ENCODE assay signal across 29 cellular contexts in the genomic region with DNA sequence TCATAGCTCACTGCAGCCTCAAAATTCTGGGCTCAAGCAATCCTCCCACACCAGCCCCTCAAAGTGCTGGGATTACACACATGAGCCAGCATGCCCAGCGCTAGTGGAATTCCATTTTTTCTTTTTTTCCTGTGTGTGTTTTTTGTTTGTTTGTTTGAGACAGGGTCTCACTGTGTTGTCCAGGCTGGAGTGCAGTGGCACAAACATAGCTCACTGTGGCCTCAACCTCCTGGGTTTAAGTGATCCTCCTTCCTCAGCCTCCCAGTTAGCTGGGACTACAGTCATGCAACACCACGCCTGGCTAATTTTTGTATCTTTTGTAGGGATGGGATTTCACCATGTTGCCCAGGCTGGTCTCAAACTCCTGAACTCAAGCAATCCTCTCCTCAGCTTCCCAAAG. TPM values are rescaled to one million over a fixed set of nuclear protein-coding genes. Genes with fewer than 3 reads are reported as not detected.
"Had no signal": no experiment of that assay in that cellular context is flagged by ENCODE, and none has a peak within 500 bp of the region (broad histone marks: within the 10 kb centered on the region; RNA-seq: fewer than 3 reads in every experiment).

No MANE protein-coding gene starts in this region.

- H3K36me3 ChIP-seq: adrenal gland, breast epithelium, SJCRH30, WERI-Rb-1 had no signal

- H3K27me3 ChIP-seq: adrenal gland, body of pancreas, breast epithelium had no signal

- H3K27ac ChIP-seq: adrenal gland, body of pancreas, breast epithelium, SJCRH30, SK-N-MC, WERI-Rb-1 had no signal

- ATAC-seq: activated CD8-positive, alpha-beta T cell treated with anti-CD3 and anti-CD28 coated beads, Interleukin-2, amount 10 ng/mL, durations not matched to agents 7 days and 5 days; activated naive CD4-positive, alpha-beta T cell treated with anti-CD3 and anti-CD28 coated beads, Interleukin-2, amount 50 U/mL, for 72 hours; body of pancreas had no signal

- H3K9me3 ChIP-seq: adrenal gland, body of pancreas, breast epithelium, SJCRH30 had no signal

- DNase-seq: activated CD4-positive, alpha-beta T cell treated with anti-CD3 and anti-CD28 coated beads, Interleukin-2, amount 10 ng/mL, durations not matched to agents 7 days and 5 days; activated CD4-positive, alpha-beta T cell treated with anti-CD3 and anti-CD28 coated beads, Interleukin-2, amount 50 U/mL, for 48 hours; activated CD8-positive, alpha-beta T cell treated with anti-CD3 and anti-CD28 coated beads, Interleukin-2, amount 10 ng/mL, durations not matched to agents 7 days and 5 days; activated gamma-delta T cell treated with Interleukin-2 at 50 U/mL for 16 hours; activated naive CD4-positive, alpha-beta T cell treated with anti-CD3 and anti-CD28 coated beads for 36 hours; activated T-cell treated with anti-CD3 and anti-CD28 coated beads, Interleukin-2, amount 50 U/mL, for 24 hours; adrenal gland; body of pancreas; Kasumi-1; MM.1S; MV-4-11; NCI-H1092; NCI-H1436 treated with DMSO at 0.1 percent for 48 hours; NCI-H1694 treated with DMSO at 0.1 percent for 48 hours; NCI-H2029; NCI-H345; NCI-H524 treated with DMSO at 0.1 percent for 48 hours; PC-3; SHP77; T1000; WERI-Rb-1 had no signal

- H3K4me3 ChIP-seq: adrenal gland, body of pancreas, breast epithelium, SJCRH30, SK-N-MC had no signal

- H3K4me1 ChIP-seq: breast epithelium, SJCRH30 had no signal

- FAIRE-seq: astrocyte had no signal

RNA-seq across cellular contexts. Expression of a gene that starts 26.0 kb away (rescaled TPM):
- total RNA-seq: activated CD4-positive, alpha-beta T cell treated with anti-CD3 and anti-CD28 coated beads, Interleukin-2, amount 10 ng/mL, durations not matched to agents 7 days and 5 days; activated CD8-positive, alpha-beta T cell treated with anti-CD3 and anti-CD28 coated beads, Interleukin-2, amount 10 ng/mL, durations not matched to agents 7 days and 5 days; activated naive CD4-positive, alpha-beta T cell treated with anti-CD3 and anti-CD28 coated beads for 36 hours; activated T-helper 2 cell treated with anti-CD3 and anti-CD28 coated beads, Interferon-gamma antibody, Interleukin-2, Interleukin-4, amounts not matched to agents 10 μg/mL and 5 μg/mL and 100 μg/mL, durations not matched to agents 14 hours and 24 hours and 36 hours; T-helper 1 cell treated with Interleukin-12 subunit alpha and Interleukin-12 subunit beta and Interleukin-4 antibody, amounts not matched to agents 30 ng/mL and 1 ng/mL, for 36 hours; T-helper 2 cell treated with Interferon-gamma antibody and Interleukin-4, amounts not matched to agents 100 ng/mL and 5 ng/mL, for 36 hours had no signal
